8 cellular contexts compared by ENCODE assay signal in the genomic region with DNA sequence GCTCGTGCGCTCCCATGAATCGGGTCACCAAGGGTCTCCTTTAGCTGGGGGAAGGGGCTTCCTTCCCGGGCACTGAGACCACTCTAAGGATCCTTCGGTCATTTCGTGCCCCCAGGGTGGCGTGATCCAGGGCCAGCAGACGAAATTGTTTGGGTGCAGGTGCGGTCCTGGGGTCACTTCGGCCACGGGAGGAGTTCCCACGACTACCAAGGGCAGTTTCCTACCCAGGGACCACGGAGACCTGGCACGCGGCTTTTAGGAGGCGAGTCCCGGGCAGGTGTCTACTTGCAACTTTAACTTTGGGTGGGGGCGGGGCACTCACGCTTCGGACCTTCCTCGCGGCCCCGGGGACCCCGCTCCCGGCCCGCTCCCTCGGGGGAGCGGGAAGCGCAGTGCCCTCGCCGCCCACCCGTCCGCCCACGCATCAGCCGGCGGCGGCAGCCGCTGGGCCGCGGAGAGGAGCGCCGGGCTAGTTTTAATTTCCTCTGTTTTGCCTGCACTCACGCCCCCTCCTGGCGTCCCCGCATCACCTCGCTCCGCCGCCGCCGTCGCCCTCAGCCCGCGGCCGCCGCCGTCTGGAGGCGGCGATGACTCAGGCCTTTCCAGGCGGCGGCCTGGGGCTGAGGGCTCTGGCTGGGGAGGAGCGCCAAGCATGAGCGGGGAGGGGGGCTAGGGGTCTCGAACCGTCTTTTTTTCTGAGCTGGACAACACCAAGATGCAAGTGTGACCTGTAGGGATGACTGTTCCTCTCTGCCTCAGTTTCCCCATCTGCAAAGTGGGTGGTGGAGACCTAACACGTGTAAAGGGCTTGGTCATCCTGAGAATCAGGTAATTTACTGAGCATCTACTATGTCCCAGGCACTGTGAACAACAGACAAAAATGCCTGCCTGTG. TPM values are rescaled to one million over a fixed set of nuclear protein-coding genes. Genes with fewer than 3 reads are reported as not detected.
A peak's percentile ranks its signal among the peaks of the same experiment; 100 is the strongest.
DNase-seq lines count a peak whose midpoint lies in the region; ATAC-seq, FAIRE-seq and TF ChIP-seq lines count a peak whose summit lies in the region.

No MANE protein-coding gene starts in this region.

- H3K4me3 ChIP-seq in K562 = peak overlapping the region; percentile 53

- peak; percentile 94 for ATAC-seq in K562

- POLR2A ChIA-PET in K562 (lab: Yijun Ruan, JAX) = interaction anchor here (0.5 kb wide), 1 partner anchor 28 kb away, joined by 3 read pairs; no protein-coding TSS in a partner anchor

- no peaks in the 10 kb centered on the region for H3K9me1 ChIP-seq in K562 (ENCODE audit: control insufficient read depth, insufficient read depth, low read length)

- TF ChIP-seq CTCF in 22Rv1 (IDR thresholded peaks at IDR 0.05) = peak; percentile 91
- peak; percentile 84 for TF ChIP-seq CTCF in GM13977 (IDR thresholded peaks at IDR 0.05; ENCODE audit: extremely low read depth, insufficient read depth, missing control alignments)
- TF ChIP-seq CTCF in K562 (IDR thresholded peaks at IDR 0.05 in 2 of 3, conservative IDR thresholded peaks at IDR 0.05 in 1 of 3; ENCODE audit: insufficient read depth in 2 of 3, low read depth in 1 of 3, low read length in 3 of 3) = peak; percentile 67 to 96 (median 80)

- peak; percentile 79 to 82 for TF ChIP-seq RAD21 in K562 (CRISPR knock-in tag; conservative IDR thresholded peaks at IDR 0.05 in 1 of 2, IDR thresholded peaks at IDR 0.05 in 1 of 2)

- no peaks in the 10 kb centered on the region for H3K36me3 ChIP-seq in K562 (ENCODE audit: control insufficient read depth, insufficient read depth, low read length)

- TF ChIP-seq EP300 in K562 (IDR thresholded peaks at IDR 0.05; ENCODE audit: low read length) = peak; percentile 42; the same call in 1 of the 2 replicates

- intact Hi-C loops in K562 (cut with micrococcal nuclease) = loop anchor here (10.0 kb wide), 1 partner anchor 290 kb away; the partner anchor contains the start of gene ZNF561

- H2AFZ ChIP-seq in K562 (ENCODE audit: low read depth, low read length) = peak overlapping the region; percentile 99

- in situ Hi-C loops in GM13977 (cut with MboI; ENCODE audit: low pct_unique_long_range_greater_than_20kb, low sequenced_read_pairs, unreplicated experiment) (no loop called here), K562 (cut with MboI) (no loop called here)

- no TSS peak for BruUV-seq in K562 (replicated peaks; lab: Mats Ljungman, UMichigan)

- CTCF ChIA-PET in K562 (lab: Yijun Ruan, JAX; ENCODE audit: low intra/inter-chr PET ratio) = interaction anchor here (0.5 to 1.8 kb wide), 3 partner anchors 58 to 85 kb away, joined by 3 to 16 read pairs (median 3); no protein-coding TSS in a partner anchor

- peak overlapping the region; percentile 22; the same call in 1 of the 2 replicates for H3K27ac ChIP-seq in 22Rv1
- peak overlapping the region; percentile 66 for H3K27ac ChIP-seq in K562 (ENCODE audit: extremely low read depth, low read depth, low read length)

- peak; percentile 92 for DNase-seq in GM13977 (ENCODE audit: low spot score)
- peak; percentile 79 for DNase-seq in NCI-H1436 (lab: John Stamatoyannopoulos, UW)
- peak; percentile 89 for DNase-seq in UCSD-AML1 (lab: John Stamatoyannopoulos, UW; ENCODE audit: unreplicated experiment)
- DNase-seq in K562 (ENCODE audit: extremely low read depth in 1 of 4, low spot score in 3 of 4) = peak; percentile 89 to 94 (median 90)
- peak; percentile 95 for DNase-seq in iPS-NIHi11 (ENCODE audit: low spot score)
- DNase-seq in smooth muscle cell of the brain vasculature (ENCODE audit: low read depth, low spot score) = peak; percentile 35
- no peak for DNase-seq in putamen (ENCODE audit: low spot score)

- H3K4me1 ChIP-seq in K562 (replicated peaks in 1 of 2; ENCODE audit: control insufficient read depth in 2 of 2, insufficient read depth in 2 of 2, low read length in 2 of 2) = peaks cover 6 to 20% of the 10 kb centered on the region in 2 experiments; a peak in 4 of 5 replicates

- no peaks in the 10 kb centered on the region for H4K20me1 ChIP-seq in K562 (replicated peaks; ENCODE audit: control insufficient read depth, insufficient read depth, low read length)

- H3K9me3 ChIP-seq in K562 (replicated peaks; ENCODE audit: control insufficient read depth, insufficient read depth, low read depth, low read length) = no peaks in the 10 kb centered on the region

- peak; percentile 78 for FAIRE-seq in K562 (lab: Jason Lieb, UNC)

- under 1% methylated on average over 46 of the region's 65 CpGs for WGBS in K562 (ENCODE audit: insufficient coverage, low coverage, missing lambda C conversion rate)

- peak overlapping the region; percentile 95 for H3K4me2 ChIP-seq in K562 (ENCODE audit: insufficient read depth, low read length)

- peak overlapping the region; percentile 68 to 90 for H3K9ac ChIP-seq in K562 (ENCODE audit: insufficient read depth in 1 of 2, low read depth in 2 of 2, low read length in 2 of 2)

- peaks cover 0 to 25% of the 10 kb centered on the region in 2 experiments; a peak in 3 of 5 replicates for H3K27me3 ChIP-seq in K562 (ENCODE audit: control insufficient read depth in 2 of 2, insufficient read depth in 2 of 2, low read length in 2 of 2)

- TF ChIP-seq POLR2A in K562 (conservative IDR thresholded peaks at IDR 0.05) = no peak

- no peaks in the 10 kb centered on the region for H3K79me2 ChIP-seq in K562 (ENCODE audit: control insufficient read depth, insufficient read depth, low read length)

TF ChIP-seq in K562, 482 proteins besides CTCF, POLR2A, EP300 and RAD21 (continues in another document):
- TF ChIP-seq ELF1 (tag; IDR thresholded peaks at IDR 0.05) (0 out of 2 replicates have a peak, but pooled peaks have one; percentile 52), CREM (IDR thresholded peaks at IDR 0.05; ENCODE audit: low read depth) (peak; percentile 79), TRIM24 (IDR thresholded peaks at IDR 0.05) (0 out of 4 replicates have a peak, but pooled peaks of 1 of the 2 experiments have one; percentile 48), CCAR2 (IDR thresholded peaks at IDR 0.05; ENCODE audit: low read depth, low read length) (no peak), ETV5 (CRISPR knock-in tag; IDR thresholded peaks at IDR 0.05; ENCODE audit: low read depth) (no peak), PCBP1 (IDR thresholded peaks at IDR 0.05; ENCODE audit: low read depth, low read length, poor library complexity, severe bottlenecking) (peak; percentile 31), YY1 (IDR thresholded peaks at IDR 0.05; ENCODE audit: borderline replicate concordance in 1 of 3, control insufficient read depth in 1 of 3, extremely low read depth in 1 of 3, insufficient read depth in 3 of 3, insufficient read length in 1 of 3, insufficient replicate concordance in 2 of 3, low read depth in 1 of 3, low read length in 2 of 3) (peak in 2 of 3 experiments; percentile 23 to 56), POU5F1 (IDR thresholded peaks at IDR 0.05; ENCODE audit: borderline replicate concordance, low read depth, low read length, partially characterized antibody) (no peak), SAFB (IDR thresholded peaks at IDR 0.05; ENCODE audit: borderline replicate concordance, low read depth, low read length) (peak; percentile 57; the same call in 1 of the 2 replicates), WHSC1 (IDR thresholded peaks at IDR 0.05; ENCODE audit: low read length) (no peak), CHCHD3 (CRISPR knock-in tag; IDR thresholded peaks at IDR 0.05) (no peak), RCOR1 (IDR thresholded peaks at IDR 0.05; ENCODE audit: borderline replicate concordance in 1 of 2, low read depth in 2 of 2, low read length in 2 of 2) (peak in 1 of 2 experiments; percentile 69; a peak in 2 of 4 replicates), EGR1 (conservative IDR thresholded peaks at IDR 0.05) (peak; percentile 97), FOSL1 (tag; conservative IDR thresholded peaks at IDR 0.05) (peak; percentile 85), SMARCC2 (IDR thresholded peaks at IDR 0.05; ENCODE audit: low read depth) (peak; percentile 68; the same call in 1 of the 2 replicates), L3MBTL2 (IDR thresholded peaks at IDR 0.05) (peak; percentile 95), KLF16 (IDR thresholded peaks at IDR 0.05) (peak; percentile 18; the same call in 1 of the 2 replicates)
- TF ChIP-seq, protein P1, sequence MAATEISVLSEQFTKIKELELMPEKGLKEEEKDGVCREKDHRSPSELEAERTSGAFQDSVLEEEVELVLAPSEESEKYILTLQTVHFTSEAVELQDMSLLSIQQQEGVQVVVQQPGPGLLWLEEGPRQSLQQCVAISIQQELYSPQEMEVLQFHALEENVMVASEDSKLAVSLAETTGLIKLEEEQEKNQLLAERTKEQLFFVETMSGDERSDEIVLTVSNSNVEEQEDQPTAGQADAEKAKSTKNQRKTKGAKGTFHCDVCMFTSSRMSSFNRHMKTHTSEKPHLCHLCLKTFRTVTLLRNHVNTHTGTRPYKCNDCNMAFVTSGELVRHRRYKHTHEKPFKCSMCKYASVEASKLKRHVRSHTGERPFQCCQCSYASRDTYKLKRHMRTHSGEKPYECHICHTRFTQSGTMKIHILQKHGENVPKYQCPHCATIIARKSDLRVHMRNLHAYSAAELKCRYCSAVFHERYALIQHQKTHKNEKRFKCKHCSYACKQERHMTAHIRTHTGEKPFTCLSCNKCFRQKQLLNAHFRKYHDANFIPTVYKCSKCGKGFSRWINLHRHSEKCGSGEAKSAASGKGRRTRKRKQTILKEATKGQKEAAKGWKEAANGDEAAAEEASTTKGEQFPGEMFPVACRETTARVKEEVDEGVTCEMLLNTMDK (IDR thresholded peaks at IDR 0.05; ENCODE audit: borderline replicate concordance, insufficient read depth, low read depth, low read length, poor library complexity, severe bottlenecking) = peak; percentile 85

RNA-seq across cellular contexts. Expression of gene OLFM2, which starts 21.8 kb away (rescaled TPM):
- total RNA-seq in K562 (2011; cell fraction: chromatin; rRNA removed; ENCODE audit: low replicate concordance) = 0.40 and 2.1 TPM in 2 replicates
- total RNA-seq in K562 (2011; cell fraction: nucleolus; rRNA removed) = 1.8 and 3.2 TPM in 2 replicates
- total RNA-seq in K562 (2011; cell fraction: nucleoplasm; rRNA removed) = 1.2 and 2.6 TPM in 2 replicates
- 0.23 TPM in 1 of 2 replicates, not detected in the other for total RNA-seq in K562 (2014; rRNA removed)
- total RNA-seq in K562 (2014; rRNA removed; fragmentation: Illumina TruSeq; extraction: Trizol) = not detected in 2 replicates
- not detected in 2 replicates for total RNA-seq in K562 (2015; rRNA removed; fragmentation: Illumina TruSeq; extraction: Trizol)
- total RNA-seq in K562 (2021) = 0.33 and 0.67 TPM in 2 replicates
- 0.31 and 0.45 TPM in 2 replicates for polyA plus RNA-seq in K562 (2011; rRNA removed)
- 0.44 and 1.4 TPM in 2 replicates for polyA plus RNA-seq in K562 (2011; cell fraction: cytosol; rRNA removed)
- polyA plus RNA-seq in K562 (2011; cell fraction: nucleus; rRNA removed) = 0.44 and 0.45 TPM in 2 replicates
- polyA plus RNA-seq in K562 (2012) = 0.17 and 0.22 TPM in 2 replicates
- 0.10 and 0.44 TPM in 2 replicates for polyA plus RNA-seq in K562 (2014; fragmentation: Illumina TruSeq; extraction: Trizol)
- not detected for polyA plus RNA-seq in K562 (2014; fragmentation: Nextera tagmentation; extraction: Ambion mirVana)
- polyA plus RNA-seq in K562 (2014; rRNA removed) = 0.17 and 0.53 TPM in 2 replicates
- 0.39 TPM in 1 of 2 replicates, not detected in the other for polyA minus RNA-seq in K562 (2011; rRNA and poly(A)+ RNA removed)
- not detected in 2 replicates for polyA minus RNA-seq in K562 (2011; cell fraction: cytosol; rRNA and poly(A)+ RNA removed)
- not detected in 2 replicates for polyA minus RNA-seq in K562 (2011; cell fraction: nucleus; rRNA and poly(A)+ RNA removed)
